ENCODE assay signal across 8 cellular contexts in the genomic region with DNA sequence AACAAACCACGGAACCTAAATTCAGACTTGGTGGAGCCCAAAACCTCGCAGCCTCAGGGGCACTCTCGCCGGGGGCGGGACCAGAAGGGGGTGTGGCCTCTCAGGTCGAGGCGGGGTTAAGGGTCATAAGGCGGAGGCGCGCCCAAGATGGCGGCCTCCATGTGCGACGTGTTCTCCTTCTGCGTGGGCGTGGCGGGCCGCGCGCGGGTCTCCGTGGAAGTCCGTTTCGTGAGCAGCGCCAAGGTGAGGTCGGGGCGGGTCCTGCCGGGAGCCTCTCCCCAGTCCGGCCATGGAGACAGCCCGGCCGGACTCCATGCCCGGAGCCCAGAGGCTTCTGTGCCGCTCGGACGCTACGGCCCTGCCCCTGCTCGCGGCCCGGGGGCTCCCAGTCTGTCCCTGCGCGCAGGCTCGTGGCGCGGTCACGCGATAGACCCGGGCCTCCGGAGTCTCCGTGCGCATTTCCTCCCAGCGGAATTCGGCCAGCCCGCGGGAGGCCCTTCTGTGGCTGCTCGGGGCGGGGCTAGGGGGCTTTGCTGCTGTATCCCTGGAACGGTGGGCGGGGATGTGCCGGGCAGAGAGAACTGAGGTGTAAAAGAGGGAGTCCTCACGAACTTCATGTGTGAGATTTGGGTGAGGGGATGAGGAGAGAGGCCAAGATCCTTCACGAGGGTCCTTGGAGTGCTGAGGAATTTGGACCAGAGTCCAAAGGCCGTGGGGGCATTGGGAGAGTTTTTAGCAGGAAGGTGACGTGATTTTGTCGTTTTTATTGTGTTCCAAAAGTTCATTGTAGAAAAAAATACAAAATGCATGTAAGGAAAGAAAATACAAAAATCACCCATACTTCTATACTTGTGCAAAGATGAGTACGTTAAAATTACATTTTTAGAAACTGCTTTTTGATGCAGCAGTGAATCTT. TPM values are rescaled to one million over a fixed set of nuclear protein-coding genes. Genes with fewer than 3 reads are reported as not detected.
DNase-seq lines count a peak whose midpoint lies in the region; ATAC-seq and TF ChIP-seq lines count a peak whose summit lies in the region.

A gene (plus strand): TSS at position 126 of the 916 bp plus-strand sequence. CDS start 22 bp downstream, at position 148.

- DNase-seq in GM19240 (ENCODE audit: insufficient read length, low spot score) (peak; percentile 79), NCI-H774 (lab: John Stamatoyannopoulos, UW) (peak; percentile 78), dorsolateral prefrontal cortex (peak; percentile 71 to 88 (median 85)), lower lobe of right lung (peak; percentile 91)
- peak; percentile 92 to 93 for DNase-seq in activated CD4-positive, alpha-beta T cell treated with anti-CD3 and anti-CD28 coated beads, Interleukin-2, amount 50 U/mL, for 4 hours
- DNase-seq in stimulated activated CD4-positive, alpha-beta T cell treated with anti-CD3 and anti-CD28 coated beads, TNF-alpha, amount 100 ng/mL, for 24 hours (ENCODE audit: low read depth in 3 of 3), result peak; percentile 82 to 92 (median 85)

- no peaks in the 10 kb centered on the region for H3K9me3 ChIP-seq in BLaER1 treated with 17β-estradiol and CSF1 and Interleukin-3, amounts not matched to agents 10 nM and 100 nM (replicated peaks in 1 of 11)
- H3K9me3 ChIP-seq in lower lobe of right lung, result no peaks in the 10 kb centered on the region

- peaks cover 0 to 17% (median 9%) of the 10 kb centered on the region in 11 experiments; a peak in 12 of 22 replicates for H3K36me3 ChIP-seq in BLaER1 treated with 17β-estradiol and CSF1 and Interleukin-3, amounts not matched to agents 10 nM and 100 nM
- peaks cover 6% of the 10 kb centered on the region for H3K36me3 ChIP-seq in lower lobe of right lung

- peak within 1 kb of the TSS; percentile 76 to 93 (median 82) for H3K4me3 ChIP-seq in BLaER1 treated with 17β-estradiol and CSF1 and Interleukin-3, amounts not matched to agents 10 nM and 100 nM
- H3K4me3 ChIP-seq in dorsolateral prefrontal cortex (peak within 1 kb of the TSS; percentile 67 to 100 (median 91)), lower lobe of right lung (peak within 1 kb of the TSS; percentile 93)

- ATAC-seq in HG03457 (IDR thresholded peaks at IDR 0.05; ENCODE audit: unreplicated experiment), result peak; percentile 70
- ATAC-seq in lower lobe of right lung, result peak; percentile 95 to 98

- H3K9ac ChIP-seq in BLaER1 treated with 17β-estradiol and CSF1 and Interleukin-3, amounts not matched to agents 10 nM and 100 nM, result peak within 1 kb of the TSS; percentile 81 to 97 (median 92)

- H3K27ac ChIP-seq in BLaER1 treated with 17β-estradiol and CSF1 and Interleukin-3, amounts not matched to agents 10 nM and 100 nM, result peak within 1 kb of the TSS; percentile 66 to 98 (median 93)
- H3K27ac ChIP-seq in dorsolateral prefrontal cortex (peak within 1 kb of the TSS in 56 of 59 donors; percentile 21 to 86 (median 69)), lower lobe of right lung (peak within 1 kb of the TSS; percentile 80)

- peak within 1 kb of the TSS; percentile 74 to 96 (median 88) for H3K4me2 ChIP-seq in BLaER1 treated with 17β-estradiol and CSF1 and Interleukin-3, amounts not matched to agents 10 nM and 100 nM

- H3K4me1 ChIP-seq in BLaER1 treated with 17β-estradiol and CSF1 and Interleukin-3, amounts not matched to agents 10 nM and 100 nM, result peaks cover 21 to 38% (median 32%) of the 10 kb centered on the region in 10 experiments
- peaks cover 19% of the 10 kb centered on the region for H3K4me1 ChIP-seq in lower lobe of right lung

- H3K27me3 ChIP-seq in BLaER1 treated with 17β-estradiol and CSF1 and Interleukin-3, amounts not matched to agents 10 nM and 100 nM, result no peaks in the 10 kb centered on the region
- H3K27me3 ChIP-seq in dorsolateral prefrontal cortex (no peaks in the 10 kb centered on the region), lower lobe of right lung (ENCODE audit: low read depth) (no peaks in the 10 kb centered on the region)

- H4K20me1 ChIP-seq in BLaER1 treated with 17β-estradiol and CSF1 and Interleukin-3, amounts not matched to agents 10 nM and 100 nM, result peaks cover 0 to 45% (median 10%) of the 10 kb centered on the region in 11 experiments; a peak in 10 of 22 replicates

- intact Hi-C loops in dorsolateral prefrontal cortex (cut with DNase I) (loop anchor here in 1 of 2 donors (1.0 kb wide), 1 partner anchor 19 kb away; a partner anchor contains a TSS), lower lobe of right lung (cut with DNase I) (no loop called here)

- TF ChIP-seq CTCF in dorsolateral prefrontal cortex (IDR thresholded peaks at IDR 0.05 in 54 of 56, conservative IDR thresholded peaks at IDR 0.05 in 2 of 56; ENCODE audit: low read depth in 1 of 56, partially characterized antibody in 56 of 56) (peak in 24 of 56 donors; percentile 5 to 35 (median 15)), lower lobe of right lung (IDR thresholded peaks at IDR 0.05) (no peak)

RNA-seq across cellular contexts. Expression of the gene that starts here (rescaled TPM):
- total RNA-seq in dorsolateral prefrontal cortex (10 to 100 TPM; 25.0 to 44.3 (median 33.2) TPM), lower lobe of right lung (13.3 TPM)

Comparison
In these comparisons a context has a peak if more than half of its experiments do, and no peak if none do; other contexts are left out.
1. Peak in every context shown above with its lines: DNase-seq, ATAC-seq, H3K4me3 ChIP-seq and H3K27ac ChIP-seq.